ENCODE assay signal across 19 cellular contexts in genomic region chr9:9917400-9917799, GRCh38.
A peak's percentile ranks its signal among the peaks of the same experiment; 100 is the strongest.
DNase-seq lines count a peak whose midpoint lies in the region; ATAC-seq, FAIRE-seq and TF ChIP-seq lines count a peak whose summit lies in the region.
"Had no signal": no experiment of that assay in that cellular context is flagged by ENCODE, and none has a peak within 500 bp of the region (broad histone marks: within the 10 kb centered on the region; RNA-seq: fewer than 3 reads in every experiment).

No MANE protein-coding gene starts in this region.

- intact Hi-C loops in HepG2 (cut with micrococcal nuclease; ENCODE audit: unreplicated experiment) (no loop called here), right lobe of liver (cut with DNase I) (no loop called here), IMR-90 (cut with micrococcal nuclease) (no loop called here)

- H3K27me3 ChIP-seq in HepG2 (ENCODE audit: control insufficient read depth in 1 of 2, insufficient read depth in 2 of 2, low read length in 2 of 2) (no peaks in the 10 kb centered on the region), right lobe of liver (no peaks in the 10 kb centered on the region), IMR-90 (ENCODE audit: control insufficient read depth, insufficient read depth, low read length) (no peaks in the 10 kb centered on the region)
- H3K27me3 ChIP-seq: BE2C, BLaER1 had no signal

- no peaks in the 10 kb centered on the region for H3K9me1 ChIP-seq in IMR-90 (ENCODE audit: insufficient read depth, low read length)

- H2AFZ ChIP-seq in HepG2 (ENCODE audit: low read length) (no peak overlapping the region), IMR-90 (replicated peaks; ENCODE audit: low read length, poor library complexity) (no peak overlapping the region)

- H3K9me3 Mint-ChIP-seq in HFFc6: peaks cover 33% of the 10 kb centered on the region

- DNase-seq in HepG2 (ENCODE audit: low spot score) (no peak), right lobe of liver (no peak), IMR-90 (no peak), HFFc6 (no peak), COR-L47 (lab: John Stamatoyannopoulos, UW) (no peak)
- DNase-seq: ACHN; BE2C; C1 segment of cervical spinal cord; CD4-positive, alpha-beta memory T cell; CD4-positive, CD25-positive, alpha-beta regulatory T cell; CD8-positive, alpha-beta memory T cell; DMS79 treated with DMSO at 0.1 percent for 48 hours; GF-D8 had no signal

- H2AK5ac ChIP-seq in IMR-90 (ENCODE audit: low read depth, low read length): no peak overlapping the region

- no peak overlapping the region for H3K14ac ChIP-seq in IMR-90 (replicated peaks; ENCODE audit: low read depth, low read length)

- H3K79me1 ChIP-seq in IMR-90 (ENCODE audit: low read depth in 1 of 2, low read length in 2 of 2): no peaks in the 10 kb centered on the region

- H4K91ac ChIP-seq in IMR-90 (ENCODE audit: insufficient read depth, low read depth, low read length): no peak overlapping the region

- in situ Hi-C loops in HepG2 (cut with HindIII; ENCODE audit: extremely low pct_ligation_motif_present, low pct_unique_long_range_greater_than_20kb): no loop called here
- in situ Hi-C loops in IMR-90 (cut with MboI; ENCODE audit: low sequenced_read_pairs): no loop called here

- no peak overlapping the region for H3K18ac ChIP-seq in IMR-90 (ENCODE audit: low read depth, low read length)

- H3K79me2 ChIP-seq in HepG2 (ENCODE audit: insufficient read depth, low read length): no peaks in the 10 kb centered on the region

- ATAC-seq in HepG2 (no peak), right lobe of liver (no peak), IMR-90 (ENCODE audit: low read depth) (no peak)

- TF ChIP-seq POLR2A in HepG2 (IDR thresholded peaks at IDR 0.05; ENCODE audit: insufficient read depth in 1 of 2, low read depth in 2 of 2, low read length in 2 of 2) (no peak), right lobe of liver (IDR thresholded peaks at IDR 0.05) (no peak), IMR-90 (IDR thresholded peaks at IDR 0.05; ENCODE audit: low read depth, low read length) (no peak)

- H3K4me2 ChIP-seq in HepG2 (ENCODE audit: low read depth, low read length) (no peak overlapping the region), IMR-90 (ENCODE audit: low read depth, low read length) (no peak overlapping the region)
- H3K4me2 ChIP-seq: BLaER1 had no signal

- no peak overlapping the region for H3K23ac ChIP-seq in IMR-90 (ENCODE audit: low read depth, low read length)

- H4K20me1 ChIP-seq in HepG2 (ENCODE audit: insufficient read depth, low read length) (no peaks in the 10 kb centered on the region), IMR-90 (ENCODE audit: insufficient read depth, low read length) (no peaks in the 10 kb centered on the region)
- H4K20me1 ChIP-seq: BLaER1 had no signal

- TF ChIP-seq EP300 in HepG2 (IDR thresholded peaks at IDR 0.05; ENCODE audit: low read depth in 2 of 2, low read length in 2 of 2) (no peak), HepG2 (CRISPR knock-in tag; IDR thresholded peaks at IDR 0.05; ENCODE audit: borderline replicate concordance) (no peak)

- no TSS peak for BruUV-seq in HepG2 (replicated peaks; lab: Mats Ljungman, UMichigan)
- BruUV-seq in IMR-90 (replicated peaks; lab: Mats Ljungman, UMichigan): no TSS peak

- H3K4me1 ChIP-seq in HepG2 (ENCODE audit: insufficient read depth, low read length) (no peaks in the 10 kb centered on the region), right lobe of liver (no peaks in the 10 kb centered on the region), IMR-90 (ENCODE audit: control insufficient read depth, insufficient read depth, low read length) (no peaks in the 10 kb centered on the region)
- H3K4me1 ChIP-seq: BE2C, BLaER1 had no signal

- POLR2A ChIA-PET in HepG2 (lab: Yijun Ruan, JAX) (no interaction called here), IMR-90 (lab: Charles Lee; ENCODE audit: unreplicated experiment) (no interaction called here)

- H3K27ac Mint-ChIP-seq in HFFc6: no peak overlapping the region
- H3K27ac Mint-ChIP-seq: CD14-positive monocyte; CD4-positive, alpha-beta memory T cell; CD4-positive, CD25-positive, alpha-beta regulatory T cell; CD8-positive, alpha-beta memory T cell had no signal

- no peak overlapping the region for H2BK5ac ChIP-seq in IMR-90 (ENCODE audit: low read depth, low read length, poor library complexity, severe bottlenecking)

- CTCF ChIA-PET in HepG2 (lab: Yijun Ruan, JAX; ENCODE audit: low intra/inter-chr PET ratio, low total read pairs) (no interaction called here), IMR-90 (lab: Yijun Ruan, JAX) (interaction anchor here (1.8 kb wide), 1 partner anchor 25 kb away, joined by 4 read pairs; no protein-coding TSS in a partner anchor)

- no peak for FAIRE-seq in HepG2 (lab: Jason Lieb, UNC)
- FAIRE-seq: G401.6, GM12891, GM19239 had no signal

- TF ChIP-seq RAD21 in HepG2 (CRISPR knock-in tag; IDR thresholded peaks at IDR 0.05) (no peak), IMR-90 (IDR thresholded peaks at IDR 0.05; ENCODE audit: low read length) (no peak)

- no peak overlapping the region for H3K4ac ChIP-seq in IMR-90 (ENCODE audit: low read depth, low read length)

- H3K9ac ChIP-seq in HepG2 (ENCODE audit: insufficient read depth, low read depth, low read length) (no peak overlapping the region), IMR-90 (ENCODE audit: low read depth, low read length) (no peak overlapping the region)
- H3K9ac ChIP-seq: BLaER1 had no signal

- H3K36me3 ChIP-seq in HepG2 (replicated peaks in 1 of 2; ENCODE audit: control insufficient read depth in 1 of 2, insufficient read depth in 2 of 2, low read length in 2 of 2): no peaks in the 10 kb centered on the region
- H3K36me3 ChIP-seq in right lobe of liver: no peaks in the 10 kb centered on the region
- no peaks in the 10 kb centered on the region for H3K36me3 ChIP-seq in IMR-90 (ENCODE audit: control insufficient read depth, insufficient read depth, low read length)
- H3K36me3 ChIP-seq: BE2C, BLaER1 had no signal

- H4K5ac ChIP-seq in IMR-90 (ENCODE audit: low read depth, low read length): no peak overlapping the region

- no peak overlapping the region for H2AK9ac ChIP-seq in IMR-90 (replicated peaks; ENCODE audit: low read depth, low read length, poor library complexity)

- no peaks in the 10 kb centered on the region for H3K4me1 Mint-ChIP-seq in HFFc6 (ENCODE audit: low read depth)
- H3K4me1 Mint-ChIP-seq: CD14-positive monocyte; CD4-positive, alpha-beta memory T cell; CD4-positive, CD25-positive, alpha-beta regulatory T cell; CD8-positive, alpha-beta memory T cell had no signal

- no peak overlapping the region for H2BK20ac ChIP-seq in IMR-90 (ENCODE audit: low read depth, low read length)

- H3K4me3 ChIP-seq in HepG2 (replicated peaks in 1 of 3; ENCODE audit: insufficient read depth in 1 of 3, low read depth in 2 of 3, low read length in 3 of 3) (no peak overlapping the region), right lobe of liver (no peak overlapping the region), IMR-90 (ENCODE audit: insufficient read depth, low read depth, low read length) (no peak overlapping the region)
- H3K4me3 ChIP-seq: BLaER1 had no signal

- no peak overlapping the region for H3K27ac ChIP-seq in HepG2 (ENCODE audit: extremely low read length, insufficient read depth, low read length)
- no peak overlapping the region for H3K27ac ChIP-seq in right lobe of liver
- no peak overlapping the region for H3K27ac ChIP-seq in IMR-90 (ENCODE audit: insufficient read depth, low read length)
- H3K27ac ChIP-seq: 22Rv1, BLaER1 had no signal

- H3K36me3 Mint-ChIP-seq in HFFc6 (ENCODE audit: low read depth): no peaks in the 10 kb centered on the region
- H3K36me3 Mint-ChIP-seq: CD14-positive monocyte; CD4-positive, alpha-beta memory T cell; CD4-positive, CD25-positive, alpha-beta regulatory T cell; CD8-positive, alpha-beta memory T cell had no signal

- no peaks in the 10 kb centered on the region; the same call in 1 of the 2 replicates for H3K27me3 Mint-ChIP-seq in HFFc6 (ENCODE audit: insufficient read depth)
- H3K27me3 Mint-ChIP-seq: CD4-positive, alpha-beta memory T cell; CD4-positive, CD25-positive, alpha-beta regulatory T cell; CD8-positive, alpha-beta memory T cell had no signal

- no peak overlapping the region for H3K56ac ChIP-seq in IMR-90 (ENCODE audit: extremely low read depth, insufficient read depth, low read length)

- dilution Hi-C loops in IMR-90 (cut with HindIII; ENCODE audit: low sequenced_read_pairs, unreplicated experiment): no loop called here

- H3K4me3 Mint-ChIP-seq in HFFc6: no peak overlapping the region
- H3K4me3 Mint-ChIP-seq: CD14-positive monocyte; CD4-positive, alpha-beta memory T cell; CD4-positive, CD25-positive, alpha-beta regulatory T cell; CD8-positive, alpha-beta memory T cell had no signal

- no peak overlapping the region for H2BK120ac ChIP-seq in IMR-90 (ENCODE audit: low read depth, low read length)

- H2BK15ac ChIP-seq in IMR-90 (ENCODE audit: low read depth, low read length): no peak overlapping the region

- no peaks in the 10 kb centered on the region; the same call in 1 of the 2 replicates for H3K9me3 ChIP-seq in HepG2 (ENCODE audit: low read length)
- no peaks in the 10 kb centered on the region for H3K9me3 ChIP-seq in right lobe of liver
- H3K9me3 ChIP-seq in IMR-90 (ENCODE audit: control insufficient read depth, insufficient read depth, low read length): no peaks in the 10 kb centered on the region
- H3K9me3 ChIP-seq: BE2C had no signal

- TF ChIP-seq CTCF in HepG2 (CRISPR knock-in tag; IDR thresholded peaks at IDR 0.05) (no peak), right lobe of liver (IDR thresholded peaks at IDR 0.05) (no peak), IMR-90 (conservative IDR thresholded peaks at IDR 0.05; ENCODE audit: low read depth, low read length) (no peak), HFFc6 (IDR thresholded peaks at IDR 0.05) (no peak)

- no peak overlapping the region for H4K8ac ChIP-seq in IMR-90 (ENCODE audit: low read depth in 2 of 2, low read length in 2 of 2)

TF ChIP-seq in HepG2, 621 proteins besides CTCF, POLR2A, EP300 and RAD21 (continues in another document):
- peak; percentile 40 to 84; a peak in 3 of 4 replicates for TF ChIP-seq MAFK (conservative IDR thresholded peaks at IDR 0.05 in 1 of 2, IDR thresholded peaks at IDR 0.05 in 1 of 2; ENCODE audit: low read length in 2 of 2)
- peak; percentile 71 for TF ChIP-seq MAFF (IDR thresholded peaks at IDR 0.05; ENCODE audit: low read depth, low read length)

TF ChIP-seq in IMR-90, 13 proteins besides CTCF, POLR2A, EP300 and RAD21:
- peak; percentile 79 for TF ChIP-seq MAFK (IDR thresholded peaks at IDR 0.05; ENCODE audit: low read depth, low read length)
- no peak for TF ChIP-seq MAZ (IDR thresholded peaks at IDR 0.05; ENCODE audit: borderline replicate concordance, low read depth, low read length)
